3 cellular contexts compared by ENCODE assay signal in genomic region chr18:23162473-23162872, GRCh38.
TF ChIP-seq lines count a peak whose summit lies in the region.

No MANE protein-coding gene starts in this region.

TF ChIP-seq in WTC11, 78 proteins besides CTCF, POLR2A, EP300 and RAD21 (continued from another document):
- TF ChIP-seq E2F4 (CRISPR knock-in tag; IDR thresholded peaks at IDR 0.05; ENCODE audit: borderline replicate concordance, low read depth) (no peak), TCF7 (CRISPR knock-in tag; IDR thresholded peaks at IDR 0.05; ENCODE audit: low read depth) (no peak), ZNF396 (CRISPR knock-in tag; IDR thresholded peaks at IDR 0.05; ENCODE audit: borderline replicate concordance) (no peak), ETV6 (CRISPR knock-in tag; IDR thresholded peaks at IDR 0.05) (no peak), NFE2L1 (CRISPR knock-in tag; IDR thresholded peaks at IDR 0.05) (no peak), IRF2 (CRISPR knock-in tag; IDR thresholded peaks at IDR 0.05; ENCODE audit: borderline replicate concordance, low read depth) (no peak), TEAD4 (CRISPR knock-in tag; IDR thresholded peaks at IDR 0.05) (no peak), NR3C1 (CRISPR knock-in tag; conservative IDR thresholded peaks at IDR 0.05; ENCODE audit: low read depth) (no peak), HMGXB4 (CRISPR knock-in tag; IDR thresholded peaks at IDR 0.05) (no peak), ZNF423 (CRISPR knock-in tag; IDR thresholded peaks at IDR 0.05) (no peak), MAX (CRISPR knock-in tag; IDR thresholded peaks at IDR 0.05) (no peak), ZNF219 (CRISPR knock-in tag; IDR thresholded peaks at IDR 0.05; ENCODE audit: borderline replicate concordance) (no peak), NR1H2 (CRISPR knock-in tag; IDR thresholded peaks at IDR 0.05) (no peak)
- TF ChIP-seq, protein P1, sequence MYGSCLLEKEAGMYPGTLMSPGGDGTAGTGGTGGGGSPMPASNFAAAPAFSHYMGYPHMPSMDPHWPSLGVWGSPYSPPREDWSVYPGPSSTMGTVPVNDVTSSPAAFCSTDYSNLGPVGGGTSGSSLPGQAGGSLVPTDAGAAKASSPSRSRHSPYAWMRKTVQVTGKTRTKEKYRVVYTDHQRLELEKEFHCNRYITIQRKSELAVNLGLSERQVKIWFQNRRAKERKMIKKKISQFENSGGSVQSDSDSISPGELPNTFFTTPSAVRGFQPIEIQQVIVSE (CRISPR knock-in tag; IDR thresholded peaks at IDR 0.05; ENCODE audit: borderline replicate concordance) = no peak

TF ChIP-seq in H1, 55 proteins besides CTCF, POLR2A, EP300 and RAD21 (continued from another document):
- no peak for TF ChIP-seq SP1 (IDR thresholded peaks at IDR 0.05; ENCODE audit: low read depth, low read length)
- TF ChIP-seq YY1 (IDR thresholded peaks at IDR 0.05; ENCODE audit: low read depth, low read length) = no peak
- no peak for TF ChIP-seq CHD2 (IDR thresholded peaks at IDR 0.05; ENCODE audit: low read length)
- TF ChIP-seq GABPA (IDR thresholded peaks at IDR 0.05; ENCODE audit: borderline replicate concordance, insufficient read depth, low read length) = no peak
- TF ChIP-seq RNF2 (IDR thresholded peaks at IDR 0.05; ENCODE audit: borderline replicate concordance, low read depth, low read length, missing control alignments, poor library complexity, severe bottlenecking) = no peak
- no peak for TF ChIP-seq RXRA (IDR thresholded peaks at IDR 0.05; ENCODE audit: insufficient read depth, low read depth, low read length)
- no peak for TF ChIP-seq HDAC6 (IDR thresholded peaks at IDR 0.05; ENCODE audit: low read depth, low read length)

TF ChIP-seq in SK-N-SH treated with all-trans-retinoic acid at 6 μM for 48 hours, 23 proteins besides CTCF, POLR2A, EP300 and RAD21:
- TF ChIP-seq, protein P2, sequence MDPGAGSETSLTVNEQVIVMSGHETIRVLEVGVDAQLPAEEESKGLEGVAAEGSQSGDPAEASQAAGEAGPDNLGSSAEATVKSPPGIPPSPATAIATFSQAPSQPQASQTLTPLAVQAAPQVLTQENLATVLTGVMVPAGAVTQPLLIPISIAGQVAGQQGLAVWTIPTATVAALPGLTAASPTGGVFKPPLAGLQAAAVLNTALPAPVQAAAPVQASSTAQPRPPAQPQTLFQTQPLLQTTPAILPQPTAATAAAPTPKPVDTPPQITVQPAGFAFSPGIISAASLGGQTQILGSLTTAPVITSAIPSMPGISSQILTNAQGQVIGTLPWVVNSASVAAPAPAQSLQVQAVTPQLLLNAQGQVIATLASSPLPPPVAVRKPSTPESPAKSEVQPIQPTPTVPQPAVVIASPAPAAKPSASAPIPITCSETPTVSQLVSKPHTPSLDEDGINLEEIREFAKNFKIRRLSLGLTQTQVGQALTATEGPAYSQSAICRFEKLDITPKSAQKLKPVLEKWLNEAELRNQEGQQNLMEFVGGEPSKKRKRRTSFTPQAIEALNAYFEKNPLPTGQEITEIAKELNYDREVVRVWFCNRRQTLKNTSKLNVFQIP (CRISPR knock-in tag; IDR thresholded peaks at IDR 0.05; ENCODE audit: borderline replicate concordance, low read depth) = no peak
- no peak for TF ChIP-seq PPARA (CRISPR knock-in tag; IDR thresholded peaks at IDR 0.05; ENCODE audit: borderline replicate concordance)
- TF ChIP-seq ARNTL (CRISPR knock-in tag; IDR thresholded peaks at IDR 0.05; ENCODE audit: borderline replicate concordance, low read depth) = no peak
- TF ChIP-seq SNAI2 (CRISPR knock-in tag; IDR thresholded peaks at IDR 0.05) = no peak
- TF ChIP-seq OSR1 (CRISPR knock-in tag; IDR thresholded peaks at IDR 0.05) = no peak
- no peak for TF ChIP-seq CSDC2 (CRISPR knock-in tag; IDR thresholded peaks at IDR 0.05)
- TF ChIP-seq RARB (CRISPR knock-in tag; IDR thresholded peaks at IDR 0.05) = no peak
- no peak for TF ChIP-seq CREB5 (CRISPR knock-in tag; IDR thresholded peaks at IDR 0.05; ENCODE audit: low read depth)
- no peak for TF ChIP-seq PATZ1 (CRISPR knock-in tag; IDR thresholded peaks at IDR 0.05; ENCODE audit: borderline replicate concordance)
TF ChIP-seq in SK-N-SH treated with all-trans-retinoic acid at 6 μM for 48 hours: peak in this region for 0.
